8 cellular contexts compared by ENCODE assay signal in genomic region chr22:36329217-36330078, GRCh38. TPM values are rescaled to one million over a fixed set of nuclear protein-coding genes. Genes with fewer than 3 reads are reported as not detected.
DNase-seq lines count a peak whose midpoint lies in the region; ATAC-seq and TF ChIP-seq lines count a peak whose summit lies in the region.

No MANE protein-coding gene starts in this region.

- peak overlapping the region; percentile 38; the same call in 1 of the 2 replicates for H3K4me3 ChIP-seq in SK-N-MC
- peak overlapping the region in 7 of 10 donors; percentile 6 to 15 (median 11) for H3K4me3 ChIP-seq in heart right ventricle
- H3K4me3 ChIP-seq in uterus, result no peak overlapping the region

- WGBS in heart right ventricle, 2 donors, result 17 to 18% methylated on average over 24 of the region's 24 CpGs

- no peaks in the 10 kb centered on the region for H3K27me3 ChIP-seq in heart right ventricle
- no peaks in the 10 kb centered on the region for H3K27me3 ChIP-seq in uterus

- H3K27ac ChIP-seq in SK-N-MC (peak overlapping the region; percentile 85), heart right ventricle (peak overlapping the region; percentile 84 to 98 (median 96)), uterus (peak overlapping the region; percentile 95 to 100)

- DNase-seq in NCI-H2029 (lab: John Stamatoyannopoulos, UW) (peak; percentile 52), NCI-H2029 treated with DMSO at 0.1 percent for 48 hours (lab: John Stamatoyannopoulos, UW) (no peak), SK-N-MC (ENCODE audit: low read depth, low spot score) (no peak), heart right ventricle (peak in 1 of 2 donors; percentile 71), renal cortical epithelial cell (ENCODE audit: low read depth) (peak; percentile 99), uterus (peak; percentile 81 to 88)
- DNase-seq in activated naive CD4-positive, alpha-beta T cell treated with anti-CD3 and anti-CD28 coated beads, Interleukin-2, amount 50 U/mL, for 16 hours, result peak; percentile 83

- intact Hi-C loops in heart right ventricle (cut with DNase I) (loop anchor here (2.0 to 10.0 kb wide), 8 partner anchors 38 to 135 kb away; partner anchors contain the start of gene MYH9 (in 4 of the 10)), uterus (cut with DNase I; ENCODE audit: low total_unique reads) (loop anchor here (5.0 to 10.0 kb wide), 2 partner anchors 58 to 135 kb away; partner anchors contain the start of gene MYH9)

- TF ChIP-seq CTCF in heart right ventricle (IDR thresholded peaks at IDR 0.05) (no peak), uterus (IDR thresholded peaks at IDR 0.05) (peak in 1 of 4 experiments; percentile 8)

- peak; percentile 63 to 71 for TF ChIP-seq POLR2A in uterus (IDR thresholded peaks at IDR 0.05)

- peaks cover 88 to 100% (median 100%) of the 10 kb centered on the region in 9 donors for H3K4me1 ChIP-seq in heart right ventricle
- peaks cover 63 to 75% of the 10 kb centered on the region in 2 donors for H3K4me1 ChIP-seq in uterus

- ATAC-seq in heart right ventricle (peak; percentile 2 to 22 (median 8)), HG03457 (IDR thresholded peaks at IDR 0.05; ENCODE audit: unreplicated experiment) (no peak)

- H3K9me3 ChIP-seq in SK-N-MC (ENCODE audit: low read depth, low read length) (no peaks in the 10 kb centered on the region), heart right ventricle (no peaks in the 10 kb centered on the region), uterus (no peaks in the 10 kb centered on the region)

- H3K36me3 ChIP-seq in SK-N-MC (ENCODE audit: insufficient read depth, low read length) (peaks cover 34% of the 10 kb centered on the region), heart right ventricle (peaks cover 0 to 92% (median 18%) of the 10 kb centered on the region in 9 donors), uterus (no peaks in the 10 kb centered on the region)

- H3K9ac ChIP-seq in SK-N-MC (ENCODE audit: insufficient read length), result peak overlapping the region; percentile 54

RNA-seq across cellular contexts. Expression of gene MYH9, which starts 58.3 kb away (rescaled TPM):
- total RNA-seq in heart right ventricle, result 100 to 1,000 TPM; 132 to 345 (median 189) TPM
- polyA plus RNA-seq in heart right ventricle, result 100 to 1,000 TPM; 134 to 243 TPM
- total RNA-seq in renal cortical epithelial cell, result 1,031 and 1,268 TPM in 2 replicates
- total RNA-seq in uterus, result 1,000 to 10,000 TPM in 1 of 4 donors, 100 to 1,000 TPM in 3; 215 to 1,171 (median 400) TPM

Comparison
In these comparisons a context has a peak if more than half of its experiments do, and no peak if none do; other contexts are left out.
1. DNase-seq: peak in NCI-H2029 (single experiment), activated naive CD4-positive, alpha-beta T cell treated with anti-CD3 and anti-CD28 coated beads, Interleukin-2, amount 50 U/mL, for 16 hours (single experiment), renal cortical epithelial cell (single experiment) and uterus (2 of 2); none in NCI-H2029 treated with DMSO at 0.1 percent for 48 hours (single experiment) and SK-N-MC (single experiment).
2. H3K4me3 ChIP-seq: peak in SK-N-MC (single experiment) and heart right ventricle (7 of 10); none in uterus (0 of 2).
3. Peak in every context shown above with its lines, with median percentiles within 50 percentile points of each other: H3K27ac ChIP-seq.